ENCODE assay signal across 1 cellular context in genomic region chr4:184329235-184330007, GRCh38.
TF ChIP-seq lines count a peak whose summit lies in the region.

No MANE protein-coding gene starts in this region.

TF ChIP-seq in IMR-90, 13 proteins besides CTCF, POLR2A, EP300 and RAD21 (continued from another document):
- TF ChIP-seq MXI1 (IDR thresholded peaks at IDR 0.05; ENCODE audit: borderline replicate concordance, low read depth, low read length) (no peak), RFX5 (IDR thresholded peaks at IDR 0.05; ENCODE audit: low read depth, low read length) (no peak), CHD1 (IDR thresholded peaks at IDR 0.05; ENCODE audit: low read depth, low read length) (no peak), ELK1 (IDR thresholded peaks at IDR 0.05; ENCODE audit: borderline replicate concordance, low read depth, low read length) (no peak), MAFK (IDR thresholded peaks at IDR 0.05; ENCODE audit: low read depth, low read length) (no peak), CEBPB (IDR thresholded peaks at IDR 0.05; ENCODE audit: low read depth, low read length) (no peak), RCOR1 (IDR thresholded peaks at IDR 0.05; ENCODE audit: insufficient replicate concordance, low read length) (no peak), BHLHE40 (IDR thresholded peaks at IDR 0.05; ENCODE audit: low read depth, low read length) (no peak), USF2 (IDR thresholded peaks at IDR 0.05; ENCODE audit: low read depth, low read length) (no peak)
